In the genomic region with DNA sequence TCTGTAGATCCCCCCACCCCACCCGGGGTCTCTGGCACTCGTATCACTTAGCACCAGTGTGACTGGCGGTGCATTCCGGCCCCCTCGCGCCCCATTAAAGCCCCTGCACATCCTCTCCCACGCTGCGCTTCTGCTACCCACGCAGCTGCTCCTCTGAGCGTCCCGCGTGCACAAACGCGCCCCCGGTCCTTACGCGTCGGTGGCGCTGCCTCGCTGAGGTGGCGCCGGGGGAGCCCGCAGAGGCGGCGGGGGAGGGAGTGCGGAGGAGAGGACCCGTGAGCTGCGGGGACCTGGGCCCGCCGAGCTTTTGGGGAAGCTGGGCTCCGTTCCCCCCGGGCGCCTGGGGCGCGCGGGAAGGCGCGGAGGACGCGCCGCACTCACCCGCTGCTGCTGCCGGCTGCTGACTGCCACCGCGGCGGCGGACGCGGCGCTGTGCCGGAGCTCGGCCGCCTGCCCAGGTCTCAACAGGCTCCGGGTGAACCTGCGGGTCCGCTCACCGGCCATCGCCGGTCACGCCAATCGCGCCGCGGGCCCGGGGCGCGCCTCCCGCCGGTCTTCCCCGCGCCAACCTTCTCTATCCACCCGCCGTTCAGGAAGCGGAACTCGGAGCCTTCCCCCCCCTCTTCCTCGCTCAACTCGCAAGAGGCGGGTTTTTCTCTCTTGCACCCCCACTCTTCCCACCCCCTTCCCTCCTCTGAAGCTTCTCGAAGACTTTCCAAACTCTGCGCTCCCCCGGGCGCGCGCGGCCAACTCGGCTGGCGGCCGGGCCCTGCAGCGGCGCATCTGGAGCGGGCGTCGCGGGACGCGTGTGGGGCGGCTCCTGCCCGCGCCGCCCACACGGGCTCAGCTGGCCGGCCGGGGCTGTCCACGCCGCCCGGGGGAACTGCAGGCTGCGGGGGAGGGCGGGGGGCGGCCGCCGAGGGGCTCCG, we compare ENCODE assay signal across 8 cellular contexts. TPM values are rescaled to one million over a fixed set of nuclear protein-coding genes. Genes with fewer than 3 reads are reported as not detected.
DNase-seq lines count a peak whose midpoint lies in the region; ATAC-seq, FAIRE-seq and TF ChIP-seq lines count a peak whose summit lies in the region.

A gene (minus strand): TSS at position 598 of the 929 bp plus-strand sequence. CDS start 94 bp downstream, at position 504.

- peak; percentile 72 for ATAC-seq in left lobe of liver

- no peak for TF ChIP-seq CTCF in GM20000 (IDR thresholded peaks at IDR 0.05; ENCODE audit: extremely low read depth, missing control alignments)

- no peak for FAIRE-seq in HTR-8/SVneo (lab: Jason Lieb, UNC)

- DNase-seq in D341Med (ENCODE audit: low spot score) (peak; percentile 70), GM20000 (ENCODE audit: low spot score) (peak; percentile 75), HTR-8/SVneo (ENCODE audit: insufficient read length, low spot score) (peak; percentile 30), cerebellum (ENCODE audit: low spot score) (no peak), left lobe of liver (ENCODE audit: low spot score) (peak; percentile 61), inferior parietal cortex (ENCODE audit: extremely low spot score) (no peak)
- peak in 3 of 4 experiments; percentile 14 to 42 (median 26) for DNase-seq in activated CD4-positive, CD25-positive, alpha-beta regulatory T cell (lab: John Stamatoyannopoulos, UW)
- peak; percentile 80 for DNase-seq in stimulated activated CD4-positive, alpha-beta T cell treated with anti-CD3 and anti-CD28 coated beads, Interleukin-2, amount 100 ng/mL, for 4 hours (ENCODE audit: low read depth)

RNA-seq across cellular contexts. Expression of the gene that starts here (rescaled TPM):
- total RNA-seq in cerebellum (53.0 TPM), left lobe of liver (6.0 TPM)

Comparison
In these comparisons a context has a peak if more than half of its experiments do, and no peak if none do; other contexts are left out.
1. DNase-seq: peak in D341Med (single experiment), GM20000 (single experiment), HTR-8/SVneo (single experiment), activated CD4-positive, CD25-positive, alpha-beta regulatory T cell (3 of 4), left lobe of liver (single experiment) and stimulated activated CD4-positive, alpha-beta T cell treated with anti-CD3 and anti-CD28 coated beads, Interleukin-2, amount 100 ng/mL, for 4 hours (single experiment); none in cerebellum (single experiment) and inferior parietal cortex (single experiment).